12 cellular contexts compared by ENCODE assay signal in the genomic region with DNA sequence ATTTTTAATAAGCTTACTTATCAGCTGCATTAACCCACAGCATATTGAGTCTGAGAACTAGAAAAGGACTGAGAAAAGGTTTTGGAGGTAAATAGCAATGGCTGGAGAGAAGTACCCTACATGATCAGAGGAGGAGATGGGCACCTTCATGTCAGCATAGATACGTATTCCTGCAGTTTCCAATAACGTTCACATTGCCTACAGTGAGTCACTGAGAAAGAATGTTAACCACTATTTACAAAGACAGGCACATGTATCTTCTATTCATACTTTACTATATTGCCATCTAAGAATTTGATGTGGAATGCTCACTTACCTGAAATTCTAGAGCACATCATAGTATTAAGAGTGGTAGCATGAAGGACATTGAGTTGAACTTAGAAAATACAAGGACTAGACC.
"Had no signal": no experiment of that assay in that cellular context is flagged by ENCODE, and none has a peak within 500 bp of the region (broad histone marks: within the 10 kb centered on the region; RNA-seq: fewer than 3 reads in every experiment).

No MANE protein-coding gene starts in this region.

- H3K27me3 ChIP-seq: gastrocnemius medialis, ovary, upper lobe of right lung had no signal

- ATAC-seq: gastrocnemius medialis, upper lobe of right lung had no signal

- H3K36me3 ChIP-seq: gastrocnemius medialis, ovary, upper lobe of right lung had no signal

- DNase-seq: activated CD4-positive, alpha-beta T cell treated with anti-CD3 and anti-CD28 coated beads, Interleukin-2, amount 50 U/mL, for 4 hours; activated CD4-positive, CD25-positive, alpha-beta regulatory T cell treated with anti-CD3 and anti-CD28 coated beads, Interleukin-2, amount 50 U/mL, for 72 hours; activated T-cell treated with anti-CD3 and anti-CD28 coated beads, Interleukin-2, amount 50 U/mL, for 1 hour; amniotic stem cell; cerebellar nuclear complex; gastrocnemius medialis; ovary; retina; stimulated activated CD4-positive, alpha-beta T cell treated with anti-CD3 and anti-CD28 coated beads, Interleukin-15, amount 100 ng/mL, for 24 hours; stimulated activated CD4-positive, alpha-beta T cell treated with anti-CD3 and anti-CD28 coated beads, Interleukin-4, amount 100 ng/mL, for 24 hours; upper lobe of right lung had no signal

- FAIRE-seq: endometrium had no signal

- H3K4me3 ChIP-seq: gastrocnemius medialis, ovary, upper lobe of right lung had no signal
